In the genomic region with DNA sequence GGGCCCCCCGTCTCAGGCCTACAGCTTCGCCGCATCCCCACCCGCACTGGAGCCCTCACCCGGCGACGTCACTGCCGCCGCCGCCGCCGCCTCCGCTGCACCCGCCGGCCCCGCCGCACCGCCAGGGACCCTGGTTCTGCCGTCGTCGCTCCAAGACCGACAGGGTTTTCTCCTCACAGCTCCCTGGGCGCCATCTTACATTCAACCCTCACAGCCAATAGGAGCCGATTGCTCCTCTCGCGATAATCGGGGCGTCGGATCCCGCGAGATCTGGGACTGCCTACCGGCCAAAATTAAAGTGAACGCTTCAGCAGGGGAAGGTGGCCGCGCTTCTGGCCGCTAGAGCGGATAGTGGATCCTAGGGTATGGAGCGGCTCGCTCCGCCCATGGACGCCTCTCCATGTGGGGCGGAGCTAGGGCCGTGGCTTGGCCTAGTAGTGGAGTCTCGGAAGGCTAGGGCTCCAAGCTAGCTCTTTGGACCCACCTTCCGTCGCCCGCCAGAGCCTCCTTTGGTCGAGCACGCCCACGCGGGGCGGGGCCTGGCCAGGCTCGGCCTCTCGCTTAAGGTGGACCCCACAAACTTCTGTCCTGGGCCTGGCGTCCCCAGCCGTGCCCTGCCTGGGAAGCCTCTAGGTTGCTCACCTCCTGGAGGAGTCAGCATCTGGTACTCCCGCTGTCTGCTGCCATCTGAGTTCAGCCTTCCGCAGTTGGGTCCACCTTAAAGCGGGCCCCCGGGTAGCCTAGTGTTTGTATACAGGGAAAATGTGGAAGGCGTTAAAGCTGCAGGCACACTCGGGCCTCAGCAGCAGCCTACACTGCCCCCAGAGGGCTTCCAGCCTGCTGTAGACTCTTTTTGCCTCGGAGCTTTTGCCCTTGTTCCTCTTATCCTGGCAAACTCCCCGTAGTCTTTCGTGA, we compare ENCODE assay signal across 1 cellular context.
A peak's percentile ranks its signal among the peaks of the same experiment; 100 is the strongest.
TF ChIP-seq lines count a peak whose summit lies in the region.

A gene with protein sequence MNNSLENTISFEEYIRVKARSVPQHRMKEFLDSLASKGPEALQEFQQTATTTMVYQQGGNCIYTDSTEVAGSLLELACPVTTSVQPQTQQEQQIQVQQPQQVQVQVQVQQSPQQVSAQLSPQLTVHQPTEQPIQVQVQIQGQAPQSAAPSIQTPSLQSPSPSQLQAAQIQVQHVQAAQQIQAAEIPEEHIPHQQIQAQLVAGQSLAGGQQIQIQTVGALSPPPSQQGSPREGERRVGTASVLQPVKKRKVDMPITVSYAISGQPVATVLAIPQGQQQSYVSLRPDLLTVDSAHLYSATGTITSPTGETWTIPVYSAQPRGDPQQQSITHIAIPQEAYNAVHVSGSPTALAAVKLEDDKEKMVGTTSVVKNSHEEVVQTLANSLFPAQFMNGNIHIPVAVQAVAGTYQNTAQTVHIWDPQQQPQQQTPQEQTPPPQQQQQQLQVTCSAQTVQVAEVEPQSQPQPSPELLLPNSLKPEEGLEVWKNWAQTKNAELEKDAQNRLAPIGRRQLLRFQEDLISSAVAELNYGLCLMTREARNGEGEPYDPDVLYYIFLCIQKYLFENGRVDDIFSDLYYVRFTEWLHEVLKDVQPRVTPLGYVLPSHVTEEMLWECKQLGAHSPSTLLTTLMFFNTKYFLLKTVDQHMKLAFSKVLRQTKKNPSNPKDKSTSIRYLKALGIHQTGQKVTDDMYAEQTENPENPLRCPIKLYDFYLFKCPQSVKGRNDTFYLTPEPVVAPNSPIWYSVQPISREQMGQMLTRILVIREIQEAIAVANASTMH (minus strand): TSS at position 219 of the 915 bp plus-strand sequence. CDS start 17,054 bp downstream, outside the sequence.

TF ChIP-seq in HEK293, 187 proteins besides CTCF, POLR2A, EP300 and RAD21 (continued from another document and continues in another):
- TF ChIP-seq ZNF221 (tag by site-specific recombination; IDR thresholded peaks at IDR 0.05; ENCODE audit: borderline replicate concordance) (no peak), ZNF488 (tag by site-specific recombination; IDR thresholded peaks at IDR 0.05) (no peak), ZNF596 (tag by site-specific recombination; IDR thresholded peaks at IDR 0.05) (no peak), ZNF610 (tag by site-specific recombination; IDR thresholded peaks at IDR 0.05; ENCODE audit: borderline replicate concordance) (peak; percentile 62), ZNF621 (tag by site-specific recombination; IDR thresholded peaks at IDR 0.05) (no peak), ZBTB48 (tag by site-specific recombination; IDR thresholded peaks at IDR 0.05) (no peak), ZNF112 (tag by site-specific recombination; IDR thresholded peaks at IDR 0.05) (no peak), ZNF623 (tag by site-specific recombination; IDR thresholded peaks at IDR 0.05) (no peak), ZNF398 (tag by site-specific recombination; IDR thresholded peaks at IDR 0.05) (no peak; the same call in 1 of the 2 replicates), GFI1B (tag by site-specific recombination; IDR thresholded peaks at IDR 0.05) (no peak), ZNF530 (tag by site-specific recombination; IDR thresholded peaks at IDR 0.05; ENCODE audit: low read depth) (no peak), ZNF837 (tag by site-specific recombination; IDR thresholded peaks at IDR 0.05) (no peak), ZNF341 (tag by site-specific recombination; IDR thresholded peaks at IDR 0.05; ENCODE audit: low read depth) (no peak), ZNF76 (tag by site-specific recombination; IDR thresholded peaks at IDR 0.05; ENCODE audit: borderline replicate concordance, low read depth) (no peak; the same call in 1 of the 2 replicates), ZNF660 (tag by site-specific recombination; IDR thresholded peaks at IDR 0.05) (peak; percentile 87), ZBTB17 (tag by site-specific recombination; IDR thresholded peaks at IDR 0.05) (peak; percentile 92), FEZF1 (tag by site-specific recombination; IDR thresholded peaks at IDR 0.05) (no peak), YY2 (tag by site-specific recombination; IDR thresholded peaks at IDR 0.05) (peak; percentile 82), ZNF701 (tag by site-specific recombination; IDR thresholded peaks at IDR 0.05) (no peak), IKZF3 (tag by site-specific recombination; IDR thresholded peaks at IDR 0.05) (peak; percentile 30; the same call in 1 of the 2 replicates), ZNF560 (tag by site-specific recombination; IDR thresholded peaks at IDR 0.05; ENCODE audit: borderline replicate concordance) (no peak), ZNF513 (tag by site-specific recombination; IDR thresholded peaks at IDR 0.05) (no peak), ZNF169 (tag by site-specific recombination; IDR thresholded peaks at IDR 0.05) (no peak), ZFP37 (tag by site-specific recombination; IDR thresholded peaks at IDR 0.05) (peak; percentile 59; the same call in 1 of the 2 replicates), AEBP2 (tag by site-specific recombination; IDR thresholded peaks at IDR 0.05; ENCODE audit: borderline replicate concordance) (no peak), TCF7L2 (IDR thresholded peaks at IDR 0.05; ENCODE audit: borderline replicate concordance, low read depth, low read length) (no peak), ZBTB20 (tag by site-specific recombination; IDR thresholded peaks at IDR 0.05) (peak; percentile 19), BCL11A (tag by site-specific recombination; IDR thresholded peaks at IDR 0.05; ENCODE audit: low read depth) (no peak), ZNF423 (tag by site-specific recombination; IDR thresholded peaks at IDR 0.05) (no peak), ZXDB (tag by site-specific recombination; IDR thresholded peaks at IDR 0.05) (peak; percentile 69; the same call in 1 of the 2 replicates), ZSCAN30 (tag by site-specific recombination; IDR thresholded peaks at IDR 0.05) (peak; percentile 45; the same call in 1 of the 2 replicates), ZNF521 (tag by site-specific recombination; IDR thresholded peaks at IDR 0.05) (no peak), ZNF510 (tag by site-specific recombination; IDR thresholded peaks at IDR 0.05; ENCODE audit: insufficient replicate concordance) (no peak), ZBTB7A (tag by site-specific recombination; IDR thresholded peaks at IDR 0.05; ENCODE audit: low read depth) (no peak), ZNF23 (tag by site-specific recombination; IDR thresholded peaks at IDR 0.05; ENCODE audit: borderline replicate concordance) (no peak), ZNF449 (tag by site-specific recombination; IDR thresholded peaks at IDR 0.05) (no peak), ZIC2 (tag by site-specific recombination; IDR thresholded peaks at IDR 0.05) (peak; percentile 49), ZNF473 (tag by site-specific recombination; IDR thresholded peaks at IDR 0.05) (no peak), KLF8 (tag by site-specific recombination; IDR thresholded peaks at IDR 0.05) (peak; percentile 82)
- TF ChIP-seq, protein P1, sequence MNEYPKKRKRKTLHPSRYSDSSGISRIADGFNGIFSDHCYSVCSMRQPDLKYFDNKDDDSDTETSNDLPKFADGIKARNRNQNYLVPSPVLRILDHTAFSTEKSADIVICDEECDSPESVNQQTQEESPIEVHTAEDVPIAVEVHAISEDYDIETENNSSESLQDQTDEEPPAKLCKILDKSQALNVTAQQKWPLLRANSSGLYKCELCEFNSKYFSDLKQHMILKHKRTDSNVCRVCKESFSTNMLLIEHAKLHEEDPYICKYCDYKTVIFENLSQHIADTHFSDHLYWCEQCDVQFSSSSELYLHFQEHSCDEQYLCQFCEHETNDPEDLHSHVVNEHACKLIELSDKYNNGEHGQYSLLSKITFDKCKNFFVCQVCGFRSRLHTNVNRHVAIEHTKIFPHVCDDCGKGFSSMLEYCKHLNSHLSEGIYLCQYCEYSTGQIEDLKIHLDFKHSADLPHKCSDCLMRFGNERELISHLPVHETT (tag by site-specific recombination; IDR thresholded peaks at IDR 0.05) = peak; percentile 53; the same call in 1 of the 2 replicates
- TF ChIP-seq, protein P2, sequence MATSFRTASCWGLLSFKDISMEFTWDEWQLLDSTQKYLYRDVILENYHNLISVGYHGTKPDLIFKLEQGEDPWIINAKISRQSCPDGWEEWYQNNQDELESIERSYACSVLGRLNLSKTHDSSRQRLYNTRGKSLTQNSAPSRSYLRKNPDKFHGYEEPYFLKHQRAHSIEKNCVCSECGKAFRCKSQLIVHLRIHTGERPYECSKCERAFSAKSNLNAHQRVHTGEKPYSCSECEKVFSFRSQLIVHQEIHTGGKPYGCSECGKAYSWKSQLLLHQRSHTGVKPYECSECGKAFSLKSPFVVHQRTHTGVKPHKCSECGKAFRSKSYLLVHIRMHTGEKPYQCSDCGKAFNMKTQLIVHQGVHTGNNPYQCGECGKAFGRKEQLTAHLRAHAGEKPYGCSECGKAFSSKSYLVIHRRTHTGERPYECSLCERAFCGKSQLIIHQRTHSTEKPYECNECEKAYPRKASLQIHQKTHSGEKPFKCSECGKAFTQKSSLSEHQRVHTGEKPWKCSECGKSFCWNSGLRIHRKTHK (tag by site-specific recombination; IDR thresholded peaks at IDR 0.05) = no peak
- TF ChIP-seq, protein P3, sequence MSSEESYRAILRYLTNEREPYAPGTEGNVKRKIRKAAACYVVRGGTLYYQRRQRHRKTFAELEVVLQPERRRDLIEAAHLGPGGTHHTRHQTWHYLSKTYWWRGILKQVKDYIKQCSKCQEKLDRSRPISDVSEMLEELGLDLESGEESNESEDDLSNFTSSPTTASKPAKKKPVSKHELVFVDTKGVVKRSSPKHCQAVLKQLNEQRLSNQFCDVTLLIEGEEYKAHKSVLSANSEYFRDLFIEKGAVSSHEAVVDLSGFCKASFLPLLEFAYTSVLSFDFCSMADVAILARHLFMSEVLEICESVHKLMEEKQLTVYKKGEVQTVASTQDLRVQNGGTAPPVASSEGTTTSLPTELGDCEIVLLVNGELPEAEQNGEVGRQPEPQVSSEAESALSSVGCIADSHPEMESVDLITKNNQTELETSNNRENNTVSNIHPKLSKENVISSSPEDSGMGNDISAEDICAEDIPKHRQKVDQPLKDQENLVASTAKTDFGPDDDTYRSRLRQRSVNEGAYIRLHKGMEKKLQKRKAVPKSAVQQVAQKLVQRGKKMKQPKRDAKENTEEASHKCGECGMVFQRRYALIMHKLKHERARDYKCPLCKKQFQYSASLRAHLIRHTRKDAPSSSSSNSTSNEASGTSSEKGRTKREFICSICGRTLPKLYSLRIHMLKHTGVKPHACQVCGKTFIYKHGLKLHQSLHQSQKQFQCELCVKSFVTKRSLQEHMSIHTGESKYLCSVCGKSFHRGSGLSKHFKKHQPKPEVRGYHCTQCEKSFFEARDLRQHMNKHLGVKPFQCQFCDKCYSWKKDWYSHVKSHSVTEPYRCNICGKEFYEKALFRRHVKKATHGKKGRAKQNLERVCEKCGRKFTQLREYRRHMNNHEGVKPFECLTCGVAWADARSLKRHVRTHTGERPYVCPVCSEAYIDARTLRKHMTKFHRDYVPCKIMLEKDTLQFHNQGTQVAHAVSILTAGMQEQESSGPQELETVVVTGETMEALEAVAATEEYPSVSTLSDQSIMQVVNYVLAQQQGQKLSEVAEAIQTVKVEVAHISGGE (tag by site-specific recombination; conservative IDR thresholded peaks at IDR 0.05; ENCODE audit: low read depth) = no peak
